In genomic region chr10:43336061-43336460, GRCh38 we compare ENCODE assay signal across 25 cellular contexts. TPM values are rescaled to one million over a fixed set of nuclear protein-coding genes. Genes with fewer than 3 reads are reported as not detected.
"Had no signal": no experiment of that assay in that cellular context is flagged by ENCODE, and none has a peak within 500 bp of the region (broad histone marks: within the 10 kb centered on the region; RNA-seq: fewer than 3 reads in every experiment).

No MANE protein-coding gene starts in this region.

- H3K4me2 ChIP-seq: SK-N-SH had no signal

- ATAC-seq: activated CD8-positive, alpha-beta T cell treated with anti-CD3 and anti-CD28 coated beads, Interleukin-2, amount 10 ng/mL, durations not matched to agents 7 days and 5 days had no signal

- H3K27ac Mint-ChIP-seq: activated CD8-positive, alpha-beta T cell treated with anti-CD3 and anti-CD28 coated beads, Interleukin-2, amount 10 ng/mL, durations not matched to agents 7 days and 5 days; activated naive CD8-positive, alpha-beta T cell treated with anti-CD3 and anti-CD28 coated beads, Interleukin-2, amount 10 ng/mL, durations not matched to agents 7 days and 5 days had no signal

- H3K9me3 Mint-ChIP-seq: activated naive CD8-positive, alpha-beta T cell treated with anti-CD3 and anti-CD28 coated beads, Interleukin-2, amount 10 ng/mL, durations not matched to agents 7 days and 5 days had no signal

- H3K36me3 ChIP-seq: breast epithelium, MG63, WERI-Rb-1 had no signal

- H3K9ac ChIP-seq: SK-N-SH had no signal

- H3K4me1 ChIP-seq: breast epithelium had no signal

- H3K9me3 ChIP-seq: breast epithelium, MG63, SK-N-SH had no signal

- H3K27me3 ChIP-seq: breast epithelium, MG63 had no signal

- H3K27ac ChIP-seq: breast epithelium had no signal

- H3K4me3 ChIP-seq: breast epithelium, MG63 had no signal

- DNase-seq: activated CD4-positive, alpha-beta T cell treated with anti-CD3 and anti-CD28 coated beads for 48 hours; activated CD4-positive, alpha-beta T cell treated with anti-CD3 and anti-CD28 coated beads, Interleukin-2, amount 50 U/mL, for 4 hours; activated CD8-positive, alpha-beta memory T cell treated with anti-CD3 and anti-CD28 coated beads, Interleukin-2, amount 50 U/mL, for 48 hours; activated CD8-positive, alpha-beta T cell treated with anti-CD3 and anti-CD28 coated beads, Interleukin-2, amount 10 ng/mL, durations not matched to agents 7 days and 5 days; activated naive CD4-positive, alpha-beta T cell treated with anti-CD3 and anti-CD28 coated beads, Interleukin-2, amount 50 U/mL, for 16 hours; activated naive CD8-positive, alpha-beta T cell treated with anti-CD3 and anti-CD28 coated beads, Interleukin-2, amount 10 ng/mL, durations not matched to agents 7 days and 5 days; activated T-cell treated with anti-CD3 and anti-CD28 coated beads, Interleukin-2, amount 50 U/mL, for 1 hour; aorta; caudate nucleus; MG63; NCI-H1092 treated with DMSO at 0.1 percent for 48 hours; NCI-H1417 treated with DMSO at 0.1 percent for 48 hours; NCI-H1694; NCI-H2029; NCI-H2107; NCI-H2171 treated with DMSO at 0.1 percent for 48 hours; NCI-H345; NCI-H510A; NCI-H526 treated with DMSO at 0.1 percent for 48 hours; SK-N-SH; T-helper 1 cell; WERI-Rb-1 had no signal

- H3K4me3 Mint-ChIP-seq: activated CD8-positive, alpha-beta T cell treated with anti-CD3 and anti-CD28 coated beads, Interleukin-2, amount 10 ng/mL, durations not matched to agents 7 days and 5 days; activated naive CD8-positive, alpha-beta T cell treated with anti-CD3 and anti-CD28 coated beads, Interleukin-2, amount 10 ng/mL, durations not matched to agents 7 days and 5 days had no signal

RNA-seq across cellular contexts. Expression of gene FXYD4, which starts 35.4 kb away (rescaled TPM):
- total RNA-seq: activated CD8-positive, alpha-beta T cell treated with anti-CD3 and anti-CD28 coated beads, Interleukin-2, amount 10 ng/mL, durations not matched to agents 7 days and 5 days; activated naive CD8-positive, alpha-beta T cell treated with anti-CD3 and anti-CD28 coated beads, Interleukin-2, amount 10 ng/mL, durations not matched to agents 7 days and 5 days; aorta; breast epithelium; OCI-LY7; RPMI7951 had no signal
- polyA plus RNA-seq: aorta, SK-N-SH had no signal
